ENCODE assay signal across 16 cellular contexts in genomic region chr17:6110592-6110991, GRCh38. TPM values are rescaled to one million over a fixed set of nuclear protein-coding genes. Genes with fewer than 3 reads are reported as not detected.
DNase-seq lines count a peak whose midpoint lies in the region; ATAC-seq, FAIRE-seq and TF ChIP-seq lines count a peak whose summit lies in the region.
"Had no signal": no experiment of that assay in that cellular context is flagged by ENCODE, and none has a peak within 500 bp of the region (broad histone marks: within the 10 kb centered on the region; RNA-seq: fewer than 3 reads in every experiment).

No MANE protein-coding gene starts in this region.

- FAIRE-seq in GM12891 (lab: Jason Lieb, UNC), result no peak

- no peak for TF ChIP-seq POLR2A in GM12891 (IDR thresholded peaks at IDR 0.05; ENCODE audit: low read depth, low read length)

- no peak overlapping the region for H3K4me3 ChIP-seq in astrocyte of the spinal cord (ENCODE audit: low read depth, low read length)
- H3K4me3 ChIP-seq: prostate gland had no signal

- ATAC-seq in HG03045 (IDR thresholded peaks at IDR 0.05; ENCODE audit: unreplicated experiment), result no peak

- in situ Hi-C loops in astrocyte of the spinal cord (cut with HindIII; ENCODE audit: low sequenced_read_pairs), result no loop called here

- no peak for DNase-seq in GM12891 (ENCODE audit: insufficient read length, low spot score)
- DNase-seq in HT1080 (ENCODE audit: low read depth), result peak; percentile 49
- peak; percentile 58 for DNase-seq in astrocyte of the spinal cord (ENCODE audit: low read depth, low spot score)
- DNase-seq in pulmonary artery endothelial cell (ENCODE audit: low read depth, low spot score), result peak; percentile 32
- no peak for DNase-seq in GM19238 (ENCODE audit: insufficient read length, low spot score)
- DNase-seq in stimulated activated naive CD4-positive, alpha-beta T cell treated with Interleukin-2 at 50 U/mL for 16 hours (lab: John Stamatoyannopoulos, UW), result no peak
- DNase-seq: amygdala; C1 segment of cervical spinal cord; DMS79 treated with DMSO at 0.1 percent for 48 hours; midbrain; NCI-H1105 treated with DMSO at 0.1 percent for 48 hours; NCI-H446 treated with DMSO at 0.1 percent for 48 hours; stimulated activated CD4-positive, alpha-beta T cell treated with anti-CD3 and anti-CD28 coated beads, Interleukin-2, amount 100 ng/mL, for 24 hours; T-helper 2 cell had no signal

- no peak for TF ChIP-seq CTCF in astrocyte of the spinal cord (IDR thresholded peaks at IDR 0.05; ENCODE audit: low read depth, low read length)

TF ChIP-seq in GM12891, 5 proteins besides CTCF, POLR2A, EP300 and RAD21:
- TF ChIP-seq TAF1 (IDR thresholded peaks at IDR 0.05; ENCODE audit: low read depth, low read length), result no peak
- no peak for TF ChIP-seq POU2F2 (IDR thresholded peaks at IDR 0.05; ENCODE audit: low read depth, low read length)
- TF ChIP-seq SPI1 (IDR thresholded peaks at IDR 0.05; ENCODE audit: low read depth, low read length), result peak; percentile 38; the same call in 1 of the 2 replicates
- no peak for TF ChIP-seq PAX5 (IDR thresholded peaks at IDR 0.05; ENCODE audit: insufficient read depth, low read length, severe bottlenecking)

RNA-seq across cellular contexts. Expression of gene WSCD1, which starts 40.4 kb away (rescaled TPM):
- polyA plus RNA-seq in GM12891 (2012; ENCODE audit: low read depth, missing spikeins), result 0.05 TPM
- 0.10 and 0.67 TPM in 2 replicates for total RNA-seq in HT1080 (2014; rRNA removed; shearing (Covaris generic))
- polyA plus RNA-seq in HT1080 (2015; cell fraction: cytosol; rRNA removed), result 0.72 and 0.92 TPM in 2 replicates
- 0.30 and 1.7 TPM in 2 replicates for polyA plus RNA-seq in HT1080 (2015; cell fraction: nucleus; rRNA removed)
- total RNA-seq in pulmonary artery endothelial cell, result 37.3 and 49.5 TPM in 2 replicates

Comparison
In these comparisons a context has a peak if more than half of its experiments do, and no peak if none do; other contexts are left out.
1. DNase-seq: peak in HT1080 (single experiment), astrocyte of the spinal cord (single experiment) and pulmonary artery endothelial cell (single experiment); none in GM12891 (single experiment), GM19238 (single experiment) and stimulated activated naive CD4-positive, alpha-beta T cell treated with Interleukin-2 at 50 U/mL for 16 hours (single experiment).
2. RNA of gene WSCD1, which starts 40.4 kb away (total RNA-seq): 37.3 to 49.5 TPM in pulmonary artery endothelial cell; 0.10 to 0.67 TPM in HT1080; every median in the first group is over 10 times any median in the second.